25 cellular contexts compared by ENCODE assay signal in genomic region chr9:129572052-129572425, GRCh38. TPM values are rescaled to one million over a fixed set of nuclear protein-coding genes. Genes with fewer than 3 reads are reported as not detected.
DNase-seq lines count a peak whose midpoint lies in the region; ATAC-seq, FAIRE-seq and TF ChIP-seq lines count a peak whose summit lies in the region.
"Had no signal": no experiment of that assay in that cellular context is flagged by ENCODE, and none has a peak within 500 bp of the region (broad histone marks: within the 10 kb centered on the region; RNA-seq: fewer than 3 reads in every experiment).

No MANE protein-coding gene starts in this region.

- no peak overlapping the region for H4K8ac ChIP-seq in neuronal stem cell (ENCODE audit: low read depth, low read length)

- TF ChIP-seq CTCF in HepG2 (CRISPR knock-in tag; IDR thresholded peaks at IDR 0.05) (no peak), right lobe of liver (IDR thresholded peaks at IDR 0.05) (no peak), gastroesophageal sphincter (IDR thresholded peaks at IDR 0.05) (no peak)

- H3K4me3 Mint-ChIP-seq in T-helper 2 cell treated with Interferon-gamma antibody and Interleukin-4, amounts not matched to agents 5 μg/mL and 100 μg/mL, for 36 hours = no peak overlapping the region

- H3K9ac ChIP-seq in HepG2 (ENCODE audit: insufficient read depth, low read depth, low read length) = no peak overlapping the region
- H3K9ac ChIP-seq in neuronal stem cell (ENCODE audit: low read depth, low read length, poor library complexity) = no peak overlapping the region

- H3K27me3 ChIP-seq in HepG2 (ENCODE audit: control insufficient read depth in 1 of 2, insufficient read depth in 2 of 2, low read length in 2 of 2) (no peaks in the 10 kb centered on the region; a peak in 1 of 5 replicates), right lobe of liver (no peaks in the 10 kb centered on the region), gastroesophageal sphincter (no peaks in the 10 kb centered on the region), neuronal stem cell (ENCODE audit: control insufficient read depth in 3 of 3, insufficient read depth in 3 of 3, low read depth in 1 of 3, low read length in 3 of 3) (no peaks in the 10 kb centered on the region)
- peaks cover 5% of the 10 kb centered on the region for H3K27me3 ChIP-seq in effector memory CD4-positive, alpha-beta T cell (replicated peaks; ENCODE audit: control insufficient read depth, insufficient read depth, low read length, poor library complexity, severe bottlenecking)

- TF ChIP-seq EP300 in HepG2 (IDR thresholded peaks at IDR 0.05; ENCODE audit: low read depth in 2 of 2, low read length in 2 of 2) (no peak), HepG2 (CRISPR knock-in tag; IDR thresholded peaks at IDR 0.05; ENCODE audit: borderline replicate concordance) (no peak), gastroesophageal sphincter (IDR thresholded peaks at IDR 0.05) (no peak)

- peaks cover 3% of the 10 kb centered on the region for H3K36me3 Mint-ChIP-seq in T-helper 2 cell treated with Interferon-gamma antibody and Interleukin-4, amounts not matched to agents 5 μg/mL and 100 μg/mL, for 36 hours (ENCODE audit: low read depth)

- H2BK5ac ChIP-seq in neuronal stem cell (ENCODE audit: low read length) = peak overlapping the region; percentile 53

- ATAC-seq in HepG2 (no peak), right lobe of liver (no peak), gastroesophageal sphincter (no peak), GM21390 (IDR thresholded peaks at IDR 0.05; ENCODE audit: unreplicated experiment) (no peak)

- H4K91ac ChIP-seq in neuronal stem cell (ENCODE audit: low read depth, low read length, poor library complexity) = peak overlapping the region; percentile 68

- no peaks in the 10 kb centered on the region for H3K36me3 ChIP-seq in HepG2 (replicated peaks in 1 of 2; ENCODE audit: control insufficient read depth in 1 of 2, insufficient read depth in 2 of 2, low read length in 2 of 2)
- no peaks in the 10 kb centered on the region for H3K36me3 ChIP-seq in right lobe of liver
- H3K36me3 ChIP-seq in gastroesophageal sphincter = no peaks in the 10 kb centered on the region
- H3K36me3 ChIP-seq in neuronal stem cell (replicated peaks in 1 of 2; ENCODE audit: control insufficient read depth in 2 of 2, insufficient read depth in 2 of 2, low read length in 2 of 2) = no peaks in the 10 kb centered on the region
- no peaks in the 10 kb centered on the region for H3K36me3 ChIP-seq in effector memory CD4-positive, alpha-beta T cell (ENCODE audit: control insufficient read depth, insufficient read depth, low read length)

- H2BK12ac ChIP-seq in neuronal stem cell (ENCODE audit: low read length) = peak overlapping the region; percentile 58

- peak overlapping the region; percentile 21 for H3K14ac ChIP-seq in neuronal stem cell (ENCODE audit: low read length)

- H3K4me3 ChIP-seq in HepG2 (replicated peaks in 1 of 3; ENCODE audit: insufficient read depth in 1 of 3, low read depth in 2 of 3, low read length in 3 of 3) (no peak overlapping the region), right lobe of liver (no peak overlapping the region), gastroesophageal sphincter (no peak overlapping the region), neuronal stem cell (ENCODE audit: low read length in 2 of 2) (no peak overlapping the region)
- H3K4me3 ChIP-seq in effector memory CD4-positive, alpha-beta T cell (ENCODE audit: insufficient read depth, low read depth, low read length, poor library complexity, severe bottlenecking) = no peak overlapping the region
- H3K4me3 ChIP-seq: PC-9 had no signal

- H3K27me3 Mint-ChIP-seq in T-helper 2 cell treated with Interferon-gamma antibody and Interleukin-4, amounts not matched to agents 5 μg/mL and 100 μg/mL, for 36 hours (ENCODE audit: low read depth) = peaks cover 21% of the 10 kb centered on the region

- CTCF ChIA-PET in HepG2 (lab: Yijun Ruan, JAX; ENCODE audit: low intra/inter-chr PET ratio, low total read pairs) = no interaction called here

- peak overlapping the region; percentile 53 for H2BK15ac ChIP-seq in neuronal stem cell (ENCODE audit: low read length)

- TF ChIP-seq POLR2A in HepG2 (IDR thresholded peaks at IDR 0.05; ENCODE audit: insufficient read depth in 1 of 2, low read depth in 2 of 2, low read length in 2 of 2) (no peak), right lobe of liver (IDR thresholded peaks at IDR 0.05) (no peak), gastroesophageal sphincter (IDR thresholded peaks at IDR 0.05) (no peak)

- no peak overlapping the region for H3K27ac Mint-ChIP-seq in T-helper 2 cell treated with Interferon-gamma antibody and Interleukin-4, amounts not matched to agents 5 μg/mL and 100 μg/mL, for 36 hours

- peaks cover 19% of the 10 kb centered on the region for H3K4me1 Mint-ChIP-seq in T-helper 2 cell treated with Interferon-gamma antibody and Interleukin-4, amounts not matched to agents 5 μg/mL and 100 μg/mL, for 36 hours (ENCODE audit: low read depth)

- H3K23ac ChIP-seq in neuronal stem cell (ENCODE audit: low read depth, low read length, poor library complexity) = no peak overlapping the region

- H3K79me1 ChIP-seq in neuronal stem cell (ENCODE audit: low read depth, low read length) = peaks cover 3% of the 10 kb centered on the region

- H2BK120ac ChIP-seq in neuronal stem cell (ENCODE audit: low read depth, low read length) = peak overlapping the region; percentile 61

- peaks cover 12% of the 10 kb centered on the region for H3K79me2 ChIP-seq in HepG2 (ENCODE audit: insufficient read depth, low read length)

- WGBS in HepG2 (ENCODE audit: low lambda C conversion rate) = 97% methylated on average over 6 of the region's 7 CpGs
- WGBS in right lobe of liver (ENCODE audit: insufficient coverage, low coverage, low lambda C conversion rate, missing lambda C conversion rate) = no CpG with 5 or more reads among the region's 7 CpGs
- 100% methylated on average over 3 of the region's 7 CpGs; no CpG with 5 or more reads in 1 of the 2 donors for WGBS in gastroesophageal sphincter (ENCODE audit: low coverage in 1 of 2), 2 donors
- WGBS in neuronal stem cell (ENCODE audit: extremely low coverage in 2 of 2, insufficient read length in 2 of 2, insufficient replicate concordance in 1 of 2), 2 donors = no CpG with 5 or more reads among the region's 7 CpGs

- BruUV-seq in HepG2 (replicated peaks; lab: Mats Ljungman, UMichigan) = no TSS peak

- no peaks in the 10 kb centered on the region for H4K20me1 ChIP-seq in HepG2 (ENCODE audit: insufficient read depth, low read length)

- in situ Hi-C loops in HepG2 (cut with HindIII; ENCODE audit: extremely low pct_ligation_motif_present, low pct_unique_long_range_greater_than_20kb) = no loop called here

- H3K9me3 ChIP-seq in HepG2 (ENCODE audit: low read length) (peaks cover 7% of the 10 kb centered on the region; the same call in 1 of the 2 replicates), right lobe of liver (no peaks in the 10 kb centered on the region), gastroesophageal sphincter (no peaks in the 10 kb centered on the region), neuronal stem cell (replicated peaks in 1 of 2; ENCODE audit: control insufficient read depth in 2 of 2, insufficient read depth in 1 of 2, low read depth in 1 of 2, low read length in 2 of 2) (peaks cover 0 to 2% of the 10 kb centered on the region in 2 donors)
- no peaks in the 10 kb centered on the region for H3K9me3 ChIP-seq in effector memory CD4-positive, alpha-beta T cell (ENCODE audit: control insufficient read depth, low read length)

- peaks cover 7% of the 10 kb centered on the region for H3K9me3 Mint-ChIP-seq in T-helper 2 cell treated with Interferon-gamma antibody and Interleukin-4, amounts not matched to agents 5 μg/mL and 100 μg/mL, for 36 hours
- H3K9me3 Mint-ChIP-seq: CD4-positive, alpha-beta memory T cell had no signal

- FAIRE-seq in HepG2 (lab: Jason Lieb, UNC) = no peak
- FAIRE-seq: GM12891, GM19239, H54 had no signal

- POLR2A ChIA-PET in HepG2 (lab: Yijun Ruan, JAX) = interaction anchor here (0.6 to 8.3 kb wide), 10 partner anchors 9 to 432 kb away, joined by 3 to 136 read pairs (median 17); no protein-coding TSS in a partner anchor

- peak overlapping the region; percentile 80 for H3K27ac ChIP-seq in HepG2 (ENCODE audit: extremely low read length, insufficient read depth, low read length)
- no peak overlapping the region for H3K27ac ChIP-seq in right lobe of liver
- H3K27ac ChIP-seq in gastroesophageal sphincter = peak overlapping the region in 3 of 4 donors; percentile 82 to 87 (median 85)
- H3K27ac ChIP-seq in neuronal stem cell (replicated peaks; ENCODE audit: low read length) = no peak overlapping the region
- no peak overlapping the region for H3K27ac ChIP-seq in effector memory CD4-positive, alpha-beta T cell (ENCODE audit: insufficient read depth, low read length, poor library complexity, severe bottlenecking)

- H2AFZ ChIP-seq in HepG2 (ENCODE audit: low read length) (no peak overlapping the region), neuronal stem cell (ENCODE audit: low read length) (no peak overlapping the region)
- H2AFZ ChIP-seq: PC-9 had no signal

- no peak overlapping the region for H3K4me2 ChIP-seq in HepG2 (ENCODE audit: low read depth, low read length)
- no peak overlapping the region for H3K4me2 ChIP-seq in neuronal stem cell (ENCODE audit: insufficient read depth, low read length, poor library complexity, severe bottlenecking)

- DNase-seq in HepG2 (ENCODE audit: low spot score) (no peak), right lobe of liver (no peak), neuronal stem cell (ENCODE audit: low spot score) (no peak), globus pallidus (ENCODE audit: low spot score) (no peak)
- no peak for DNase-seq in effector memory CD4-positive, alpha-beta T cell
- DNase-seq in T-helper 2 cell treated with Interferon-gamma antibody and Interleukin-4, amounts not matched to agents 5 μg/mL and 100 μg/mL, for 36 hours (ENCODE audit: low spot score) = no peak
- DNase-seq: 8988T; Calu3; CD4-positive, alpha-beta memory T cell; DMS53; EL; Karpas-422; NCI-H1048; NCI-H1436; NCI-H2029; NCI-H345; NCI-H524 treated with DMSO at 0.1 percent for 48 hours; PC-9 had no signal

- peaks cover 65% of the 10 kb centered on the region for H3K4me1 ChIP-seq in HepG2 (ENCODE audit: insufficient read depth, low read length)
- peaks cover 0 to 34% (median 8%) of the 10 kb centered on the region in 4 donors for H3K4me1 ChIP-seq in right lobe of liver
- peaks cover 0 to 45% (median 19%) of the 10 kb centered on the region in 3 donors for H3K4me1 ChIP-seq in gastroesophageal sphincter
- H3K4me1 ChIP-seq in neuronal stem cell (ENCODE audit: control insufficient read depth in 2 of 2, insufficient read depth in 1 of 2, low read depth in 1 of 2, low read length in 2 of 2) = peaks cover 27 to 34% of the 10 kb centered on the region in 2 donors
- peaks cover 14% of the 10 kb centered on the region for H3K4me1 ChIP-seq in effector memory CD4-positive, alpha-beta T cell (ENCODE audit: control insufficient read depth, insufficient read depth, low read length, poor library complexity, severe bottlenecking)

- H3K18ac ChIP-seq in neuronal stem cell (ENCODE audit: low read length) = peak overlapping the region; percentile 94

- TF ChIP-seq RAD21 in HepG2 (CRISPR knock-in tag; IDR thresholded peaks at IDR 0.05) = no peak

- H3K4ac ChIP-seq in neuronal stem cell (ENCODE audit: low read length) = peak overlapping the region; percentile 76

- intact Hi-C loops in HepG2 (cut with micrococcal nuclease; ENCODE audit: unreplicated experiment) (loop anchor here (1.0 kb wide), 1 partner anchor 33 kb away; no protein-coding TSS in a partner anchor), right lobe of liver (cut with DNase I) (no loop called here)

- peak overlapping the region; percentile 99 for H2AK5ac ChIP-seq in neuronal stem cell (ENCODE audit: low read depth, low read length)

RNA-seq across cellular contexts. Expression of gene C9orf50, which starts 48.9 kb away (rescaled TPM):
- total RNA-seq in HepG2 (2016; rRNA removed; fragmentation: Illumina TruSeq; extraction: Trizol) (not detected in 2 replicates), right lobe of liver (not detected), gastroesophageal sphincter (under 1 TPM in 1 of 4 donors, not detected in 3; 0.27 TPM)
- not detected in 2 replicates for total RNA-seq in HepG2 (2016; cell fraction: cytosol; rRNA removed; fragmentation: Illumina TruSeq; extraction: Trizol; ENCODE audit: low read depth)
- not detected in 2 replicates for total RNA-seq in HepG2 (2016; cell fraction: insoluble cytoplasmic fraction; rRNA removed; fragmentation: Illumina TruSeq; extraction: Trizol)
- not detected in 2 replicates for total RNA-seq in HepG2 (2016; cell fraction: membrane; rRNA removed; fragmentation: Illumina TruSeq; extraction: Trizol)
- total RNA-seq in HepG2 (2016; cell fraction: nucleus; rRNA removed; fragmentation: Illumina TruSeq; extraction: Trizol) = not detected in 2 replicates
- not detected in 2 replicates for polyA plus RNA-seq in HepG2 (2011; rRNA removed)
- not detected in 2 replicates for polyA plus RNA-seq in HepG2 (2011; cell fraction: cytosol; rRNA removed)
- polyA plus RNA-seq in HepG2 (2011; cell fraction: nucleus; rRNA removed) = 0.10 TPM in 1 of 2 replicates, not detected in the other
- not detected in 2 replicates for polyA plus RNA-seq in HepG2 (2012)
- not detected in 2 replicates for polyA plus RNA-seq in HepG2 (2016; cell fraction: cytosol; fragmentation: Illumina TruSeq; extraction: Trizol; ENCODE audit: low read depth)
- not detected in 2 replicates for polyA plus RNA-seq in HepG2 (2016; cell fraction: insoluble cytoplasmic fraction; fragmentation: Illumina TruSeq; extraction: Trizol; ENCODE audit: low read depth)
- not detected in 2 replicates for polyA plus RNA-seq in HepG2 (2016; cell fraction: membrane; fragmentation: Illumina TruSeq; extraction: Trizol; ENCODE audit: low read depth)
- polyA plus RNA-seq in HepG2 (2016; cell fraction: nucleus; fragmentation: Illumina TruSeq; extraction: Trizol; ENCODE audit: insufficient read depth, low read depth) = not detected in 2 replicates
- polyA minus RNA-seq in HepG2 (2011; rRNA and poly(A)+ RNA removed; ENCODE audit: low replicate concordance) = not detected in 2 replicates
- polyA minus RNA-seq in HepG2 (2011; cell fraction: cytosol; rRNA and poly(A)+ RNA removed) = not detected in 2 replicates
- not detected in 2 replicates for polyA minus RNA-seq in HepG2 (2011; cell fraction: nucleus; rRNA and poly(A)+ RNA removed)
- 0.11 TPM for polyA plus RNA-seq in neuronal stem cell (2013, experiment 1 of 2)
- polyA plus RNA-seq in neuronal stem cell (2013, experiment 2 of 2) = 0.07 TPM
- total RNA-seq: Calu3; CD4-positive, alpha-beta memory T cell; HT-29; MCF 10A; PC-9 had no signal
- polyA plus RNA-seq: CD4-positive, alpha-beta memory T cell had no signal

RNA-seq across cellular contexts. Expression of gene NTMT1, which starts 53.9 kb away (rescaled TPM):
- total RNA-seq in HepG2 (2016; rRNA removed; fragmentation: Illumina TruSeq; extraction: Trizol) = 51.0 and 53.8 TPM in 2 replicates
- total RNA-seq in HepG2 (2016; cell fraction: cytosol; rRNA removed; fragmentation: Illumina TruSeq; extraction: Trizol; ENCODE audit: low read depth) = 18.8 and 21.6 TPM in 2 replicates
- total RNA-seq in HepG2 (2016; cell fraction: insoluble cytoplasmic fraction; rRNA removed; fragmentation: Illumina TruSeq; extraction: Trizol) = 51.4 and 52.7 TPM in 2 replicates
- 27.5 and 28.2 TPM in 2 replicates for total RNA-seq in HepG2 (2016; cell fraction: membrane; rRNA removed; fragmentation: Illumina TruSeq; extraction: Trizol)
- total RNA-seq in HepG2 (2016; cell fraction: nucleus; rRNA removed; fragmentation: Illumina TruSeq; extraction: Trizol) = 24.5 and 26.0 TPM in 2 replicates
- 49.1 and 52.7 TPM in 2 replicates for polyA plus RNA-seq in HepG2 (2011; rRNA removed)
- 51.6 and 54.5 TPM in 2 replicates for polyA plus RNA-seq in HepG2 (2011; cell fraction: cytosol; rRNA removed)
- polyA plus RNA-seq in HepG2 (2011; cell fraction: nucleus; rRNA removed) = 33.4 and 35.2 TPM in 2 replicates
- polyA plus RNA-seq in HepG2 (2012) = 25.7 and 35.9 TPM in 2 replicates
- 25.5 and 33.2 TPM in 2 replicates for polyA plus RNA-seq in HepG2 (2016; cell fraction: cytosol; fragmentation: Illumina TruSeq; extraction: Trizol; ENCODE audit: low read depth)
- polyA plus RNA-seq in HepG2 (2016; cell fraction: insoluble cytoplasmic fraction; fragmentation: Illumina TruSeq; extraction: Trizol; ENCODE audit: low read depth) = 70.9 and 81.2 TPM in 2 replicates
- polyA plus RNA-seq in HepG2 (2016; cell fraction: membrane; fragmentation: Illumina TruSeq; extraction: Trizol; ENCODE audit: low read depth) = 24.8 and 34.0 TPM in 2 replicates
- polyA plus RNA-seq in HepG2 (2016; cell fraction: nucleus; fragmentation: Illumina TruSeq; extraction: Trizol; ENCODE audit: insufficient read depth, low read depth) = 54.6 and 61.5 TPM in 2 replicates
- 26.8 and 119 TPM in 2 replicates for polyA minus RNA-seq in HepG2 (2011; rRNA and poly(A)+ RNA removed; ENCODE audit: low replicate concordance)
- 14.8 and 17.0 TPM in 2 replicates for polyA minus RNA-seq in HepG2 (2011; cell fraction: cytosol; rRNA and poly(A)+ RNA removed)
- 15.9 and 18.4 TPM in 2 replicates for polyA minus RNA-seq in HepG2 (2011; cell fraction: nucleus; rRNA and poly(A)+ RNA removed)
- 10 to 100 TPM; 15.6 to 28.3 (median 20.7) TPM for total RNA-seq in right lobe of liver
- 10 to 100 TPM; 12.8 to 24.0 (median 21.8) TPM for total RNA-seq in gastroesophageal sphincter
- polyA plus RNA-seq in neuronal stem cell (2013, experiment 1 of 2) = 24.4 TPM
- 22.5 TPM for polyA plus RNA-seq in neuronal stem cell (2013, experiment 2 of 2)

Comparison
In these comparisons a context has a peak if more than half of its experiments do, and no peak if none do; other contexts are left out.
1. H3K27ac ChIP-seq: peak in HepG2 (single experiment) and gastroesophageal sphincter (3 of 4); none in right lobe of liver (0 of 3), neuronal stem cell (single experiment) and effector memory CD4-positive, alpha-beta T cell (single experiment).